In genomic region chr12:109147954-109148353, GRCh38 we compare ENCODE assay signal across 15 cellular contexts. TPM values are rescaled to one million over a fixed set of nuclear protein-coding genes. Genes with fewer than 3 reads are reported as not detected.
DNase-seq lines count a peak whose midpoint lies in the region; ATAC-seq lines count a peak whose summit lies in the region.
"Had no signal": no experiment of that assay in that cellular context is flagged by ENCODE, and none has a peak within 500 bp of the region (broad histone marks: within the 10 kb centered on the region; RNA-seq: fewer than 3 reads in every experiment).

No MANE protein-coding gene starts in this region.

- no peak overlapping the region for H3K9ac ChIP-seq in rectal smooth muscle tissue (ENCODE audit: low read length)

- peak overlapping the region; percentile 56 for H3K27ac ChIP-seq in rectal smooth muscle tissue (ENCODE audit: low read depth, low read length)
- H3K27ac ChIP-seq in SJCRH30, result no peak overlapping the region

- H3K4me1 ChIP-seq in rectal smooth muscle tissue (ENCODE audit: control insufficient read depth, insufficient read depth, low read length) (peaks cover 7% of the 10 kb centered on the region), SJCRH30 (no peaks in the 10 kb centered on the region)

- no peak overlapping the region for H3K4me3 ChIP-seq in rectal smooth muscle tissue (ENCODE audit: low read length)
- no peak overlapping the region for H3K4me3 ChIP-seq in SJCRH30

- H3K36me3 ChIP-seq in rectal smooth muscle tissue (ENCODE audit: control insufficient read depth, insufficient read depth, low read length), result no peaks in the 10 kb centered on the region
- H3K36me3 ChIP-seq in SJCRH30, result no peaks in the 10 kb centered on the region

- intact Hi-C loops in Right ventricle myocardium inferior (cut with DNase I), result no loop called here
- intact Hi-C loops in cardiac septum (cut with DNase I), result no loop called here
- intact Hi-C loops in left cardiac atrium (cut with DNase I), result no loop called here

- H3K27me3 ChIP-seq in rectal smooth muscle tissue (ENCODE audit: control insufficient read depth, insufficient read depth, low read length) (no peaks in the 10 kb centered on the region), SJCRH30 (no peaks in the 10 kb centered on the region)

- peak; percentile 93 for ATAC-seq in Right ventricle myocardium inferior
- peak; percentile 83 to 90 for ATAC-seq in left cardiac atrium
- no peak for ATAC-seq in GM21576 (IDR thresholded peaks at IDR 0.05; ENCODE audit: unreplicated experiment)
- ATAC-seq: activated naive CD8-positive, alpha-beta T cell treated with anti-CD3 and anti-CD28 coated beads, Interleukin-2, amount 50 U/mL, for 24 hours; WTC11 had no signal

- DNase-seq in Right ventricle myocardium inferior (ENCODE audit: missing footprints) (no peak), cardiac septum (ENCODE audit: low spot score) (no peak), left cardiac atrium (no peak), cortex of kidney (lab: John Stamatoyannopoulos, UW) (no peak), SJCRH30 (no peak), activated gamma-delta T cell (lab: John Stamatoyannopoulos, UW) (no peak)
- DNase-seq: 8988T; activated CD8-positive, alpha-beta memory T cell treated with anti-CD3 and anti-CD28 coated beads, Interleukin-2, amount 50 U/mL, for 4 hours; activated naive CD8-positive, alpha-beta T cell treated with anti-CD3 and anti-CD28 coated beads, Interleukin-2, amount 50 U/mL, for 24 hours; effector CD8-positive, alpha-beta T cell; NCI-H1436; NCI-H69 had no signal

- H3K9me3 ChIP-seq in SJCRH30 (replicated peaks), result no peaks in the 10 kb centered on the region

RNA-seq across cellular contexts. Expression of gene ACACB, which starts 31.6 kb away (rescaled TPM):
- total RNA-seq in Right ventricle myocardium inferior (150 TPM), cardiac septum (64.5 TPM), left cardiac atrium (100 to 1,000 TPM; 165 to 172 TPM)
- total RNA-seq in SJCRH30 (2014; rRNA removed; shearing (Covaris generic)), result 2.9 and 3.3 TPM in 2 replicates

RNA-seq across cellular contexts. Expression of gene UNG, which starts 50.6 kb away (rescaled TPM):
- total RNA-seq in Right ventricle myocardium inferior (26.9 TPM), cardiac septum (25.5 TPM), left cardiac atrium (10 to 100 TPM; 13.9 to 16.6 TPM)
- 82.3 and 86.7 TPM in 2 replicates for total RNA-seq in SJCRH30 (2014; rRNA removed; shearing (Covaris generic))

RNA-seq across cellular contexts. Expression of gene ALKBH2, which starts 54.7 kb away (rescaled TPM):
- total RNA-seq in Right ventricle myocardium inferior (7.7 TPM), cardiac septum (9.7 TPM), left cardiac atrium (10 to 100 TPM in 1 of 2 donors, 1 to 10 TPM in 1; 8.5 to 12.0 TPM)
- 25.9 and 27.8 TPM in 2 replicates for total RNA-seq in SJCRH30 (2014; rRNA removed; shearing (Covaris generic))

Comparison
In these comparisons a context has a peak if more than half of its experiments do, and no peak if none do; other contexts are left out.
1. RNA of gene ACACB, which starts 31.6 kb away (total RNA-seq): 165 to 172 TPM in left cardiac atrium, 150 TPM in Right ventricle myocardium inferior (single experiment) and 64.5 TPM in cardiac septum (single experiment); 2.9 to 3.3 TPM in SJCRH30; every median in the first group is over 10 times any median in the second.